8 cellular contexts compared by ENCODE assay signal in the genomic region with DNA sequence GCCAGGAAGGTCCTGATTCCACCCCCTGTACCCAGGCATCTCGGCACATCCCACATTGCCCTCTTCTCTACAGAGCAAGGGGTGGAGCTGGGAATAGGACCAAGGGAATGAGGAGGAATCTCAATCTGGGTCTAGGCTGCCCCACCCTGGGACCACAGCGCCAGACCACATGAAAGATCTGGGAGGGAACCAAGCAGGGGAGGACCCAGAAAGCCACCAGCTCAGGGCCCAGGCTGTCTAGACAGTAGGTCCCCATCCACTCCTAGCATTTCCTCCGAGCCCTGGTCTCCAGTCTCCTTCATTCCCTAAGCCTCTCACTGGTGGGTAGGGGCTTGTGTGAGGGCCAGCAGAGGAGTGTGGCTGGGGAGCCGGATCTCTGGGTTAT. TPM values are rescaled to one million over a fixed set of nuclear protein-coding genes. Genes with fewer than 3 reads are reported as not detected.
DNase-seq lines count a peak whose midpoint lies in the region; ATAC-seq lines count a peak whose summit lies in the region.

No MANE protein-coding gene starts in this region.

- intact Hi-C loops in right cardiac atrium (cut with DNase I) = no loop called here

- DNase-seq in ELR (ENCODE audit: low read depth) = peak; percentile 56
- DNase-seq in astrocyte of the hippocampus (ENCODE audit: low read depth, low spot score) = peak; percentile 97
- peak; percentile 84 to 88 (median 84) for DNase-seq in right cardiac atrium
- DNase-seq in skeletal muscle cell (ENCODE audit: low read depth) = peak; percentile 51
- no peak for DNase-seq in HPDE6-E6E7 (ENCODE audit: extremely low spot score)
- DNase-seq in activated T-cell treated with anti-CD3 and anti-CD28 coated beads, Interleukin-2, amount 50 U/mL, for 1 hour = no peak

- no peaks in the 10 kb centered on the region for H3K27me3 ChIP-seq in right cardiac atrium (ENCODE audit: control insufficient read depth, insufficient read depth)

- peaks cover 22% of the 10 kb centered on the region for H3K4me1 ChIP-seq in right cardiac atrium (ENCODE audit: control insufficient read depth, insufficient read depth, low read length)

- ATAC-seq in right cardiac atrium = peak; percentile 46 to 50
- ATAC-seq in GM18907 (IDR thresholded peaks at IDR 0.05; ENCODE audit: unreplicated experiment) = no peak
- ATAC-seq in GM18511 (IDR thresholded peaks at IDR 0.05; ENCODE audit: unreplicated experiment) = no peak

- H3K4me3 ChIP-seq in right cardiac atrium (ENCODE audit: low read length) (no peak overlapping the region), skeletal muscle cell (ENCODE audit: low read depth, low read length) (no peak overlapping the region)

- H3K27ac ChIP-seq in right cardiac atrium (ENCODE audit: low read length) = peak overlapping the region; percentile 90

- no peaks in the 10 kb centered on the region for H3K9me3 ChIP-seq in right cardiac atrium (ENCODE audit: control insufficient read depth, low read length)

- WGBS in right cardiac atrium = 19% methylated on average over 4 of the region's 4 CpGs

RNA-seq across cellular contexts. Expression of gene PHLDB1, which starts 11.6 kb away (rescaled TPM):
- 100 to 1,000 TPM; 123 to 177 (median 136) TPM for total RNA-seq in right cardiac atrium
- polyA plus RNA-seq in right cardiac atrium = 110 TPM

RNA-seq across cellular contexts. Expression of gene ARCN1, which starts 46.8 kb away (rescaled TPM):
- 100 to 1,000 TPM in 2 of 4 donors, 10 to 100 TPM in 2; 90.3 to 138 (median 101) TPM for total RNA-seq in right cardiac atrium
- 69.1 TPM for polyA plus RNA-seq in right cardiac atrium

RNA-seq across cellular contexts. Expression of gene IFT46, which starts 53.3 kb away (rescaled TPM):
- total RNA-seq in right cardiac atrium = 10 to 100 TPM; 15.2 to 27.4 (median 20.1) TPM
- 21.6 TPM for polyA plus RNA-seq in right cardiac atrium

Comparison
In these comparisons a context has a peak if more than half of its experiments do, and no peak if none do; other contexts are left out.
1. DNase-seq: peak in ELR (single experiment), astrocyte of the hippocampus (single experiment), right cardiac atrium (3 of 3) and skeletal muscle cell (single experiment); none in HPDE6-E6E7 (single experiment) and activated T-cell treated with anti-CD3 and anti-CD28 coated beads, Interleukin-2, amount 50 U/mL, for 1 hour (single experiment).
2. ATAC-seq: peak in right cardiac atrium (2 of 2); none in GM18907 (single experiment) and GM18511 (single experiment).